Comparison of ENCODE assay signal across 13 cellular contexts in genomic region chr3:122025296-122025695, GRCh38. TPM values are rescaled to one million over a fixed set of nuclear protein-coding genes. Genes with fewer than 3 reads are reported as not detected.
A peak's percentile ranks its signal among the peaks of the same experiment; 100 is the strongest.
DNase-seq lines count a peak whose midpoint lies in the region; ATAC-seq, FAIRE-seq and TF ChIP-seq lines count a peak whose summit lies in the region.
"Had no signal": no experiment of that assay in that cellular context is flagged by ENCODE, and none has a peak within 500 bp of the region (broad histone marks: within the 10 kb centered on the region; RNA-seq: fewer than 3 reads in every experiment).

No MANE protein-coding gene starts in this region.

- intact Hi-C loops in GM12878 (cut with micrococcal nuclease; ENCODE audit: unreplicated experiment) = loop anchor here (2.0 kb wide), 1 partner anchor 30 kb away; the partner anchor contains the start of gene CD86
- intact Hi-C loops in HepG2 (cut with micrococcal nuclease; ENCODE audit: unreplicated experiment) = no loop called here

- H3K9me2 ChIP-seq in GM23248 (ENCODE audit: insufficient read depth) = no peaks in the 10 kb centered on the region

- TF ChIP-seq EP300 in GM12878 (IDR thresholded peaks at IDR 0.05; ENCODE audit: borderline replicate concordance in 1 of 2, control insufficient read depth in 1 of 2, low read depth in 2 of 2, low read length in 2 of 2) = peak in 1 of 2 experiments; percentile 54; a peak in 1 of 4 replicates
- TF ChIP-seq EP300 in HepG2 (IDR thresholded peaks at IDR 0.05; ENCODE audit: low read depth in 2 of 2, low read length in 2 of 2) = no peak
- no peak for TF ChIP-seq EP300 in HepG2 (CRISPR knock-in tag; IDR thresholded peaks at IDR 0.05; ENCODE audit: borderline replicate concordance)

- no peaks in the 10 kb centered on the region for H3K27me3 ChIP-seq in GM12878 (replicated peaks in 1 of 2; ENCODE audit: control insufficient read depth in 2 of 2, insufficient read depth in 2 of 2, low read length in 1 of 2)
- peaks cover 22% of the 10 kb centered on the region for H3K27me3 ChIP-seq in GM23248 (replicated peaks; ENCODE audit: insufficient read depth)
- no peaks in the 10 kb centered on the region; a peak in 1 of 5 replicates for H3K27me3 ChIP-seq in HepG2 (ENCODE audit: control insufficient read depth in 1 of 2, insufficient read depth in 2 of 2, low read length in 2 of 2)

- no peaks in the 10 kb centered on the region for H3K4me1 Mint-ChIP-seq in immature natural killer cell

- in situ Hi-C loops in GM12878 (cut with MboI) = no loop called here
- in situ Hi-C loops in GM23248 (cut with MboI) = no loop called here
- in situ Hi-C loops in HepG2 (cut with HindIII; ENCODE audit: extremely low pct_ligation_motif_present, low pct_unique_long_range_greater_than_20kb) = no loop called here

- peaks cover 22% of the 10 kb centered on the region for H3K79me2 ChIP-seq in GM12878 (ENCODE audit: control insufficient read depth, insufficient read depth, low read length)
- H3K79me2 ChIP-seq in GM23248 (ENCODE audit: insufficient read depth) = no peaks in the 10 kb centered on the region
- no peaks in the 10 kb centered on the region for H3K79me2 ChIP-seq in HepG2 (ENCODE audit: insufficient read depth, low read length)

- H3K4me2 ChIP-seq in GM12878 (ENCODE audit: control insufficient read depth, insufficient read depth) = peak overlapping the region; percentile 9
- H3K4me2 ChIP-seq in GM23248 (ENCODE audit: unreplicated experiment) = no peak overlapping the region
- no peak overlapping the region for H3K4me2 ChIP-seq in HepG2 (ENCODE audit: low read depth, low read length)

- no peak overlapping the region for H3K9ac ChIP-seq in GM12878 (ENCODE audit: control insufficient read depth, insufficient read depth, low read length)
- H3K9ac ChIP-seq in GM23248 = no peak overlapping the region
- H3K9ac ChIP-seq in HepG2 (ENCODE audit: insufficient read depth, low read depth, low read length) = no peak overlapping the region

- CTCF ChIA-PET in GM12878 (lab: Yijun Ruan, JAX) = interaction anchor here (0.6 to 3.1 kb wide), 27 partner anchors 9 to 274 kb away, joined by 3 to 16 read pairs (median 5); partner anchors contain the start of gene CD86
- CTCF ChIA-PET in HepG2 (lab: Yijun Ruan, JAX; ENCODE audit: low intra/inter-chr PET ratio, low total read pairs) = no interaction called here

- peak; percentile 92 for DNase-seq in GM12878 (ENCODE audit: low read depth, low spot score)
- no peak for DNase-seq in GM23248
- DNase-seq in HepG2 (ENCODE audit: low spot score) = no peak
- no peak for DNase-seq in NCI-H524 (lab: John Stamatoyannopoulos, UW)
- no peak for DNase-seq in immature natural killer cell
- DNase-seq: amygdala, NCI-H1436 had no signal

- H3K27me3 Mint-ChIP-seq in immature natural killer cell (ENCODE audit: low read depth in 3 of 3) = peaks cover 2 to 6% (median 2%) of the 10 kb centered on the region in 3 donors

- POLR2A ChIA-PET in GM12878 (lab: Charles Lee) = interaction anchor here (0.5 to 8.9 kb wide), 14 partner anchors 9 to 478 kb away, joined by 3 to 120 read pairs (median 6); no protein-coding TSS in a partner anchor
- POLR2A ChIA-PET in HepG2 (lab: Yijun Ruan, JAX) = no interaction called here

- peak; percentile 89 for ATAC-seq in GM18861 (IDR thresholded peaks at IDR 0.05; ENCODE audit: unreplicated experiment)
- ATAC-seq in GM21526 (IDR thresholded peaks at IDR 0.05; ENCODE audit: low FRiP score, unreplicated experiment) = peak; percentile 85
- peak; percentile 69 for ATAC-seq in HG03139 (IDR thresholded peaks at IDR 0.05; ENCODE audit: unreplicated experiment)
- ATAC-seq in GM12878 = peak; percentile 89
- no peak for ATAC-seq in HepG2
- ATAC-seq: HCT116 had no signal

- H3K4me3 Mint-ChIP-seq in immature natural killer cell = no peak overlapping the region

- no peak overlapping the region for H3K27ac Mint-ChIP-seq in immature natural killer cell

- H3K36me3 ChIP-seq in GM12878 (ENCODE audit: control insufficient read depth in 2 of 2, insufficient read depth in 2 of 2, low read length in 1 of 2) (0 out of 4 replicates have a peak, but pooled peaks cover 0 to 2% of the 10 kb centered on the region in 2 experiments), GM23248 (ENCODE audit: low read depth) (no peaks in the 10 kb centered on the region), HepG2 (replicated peaks in 1 of 2; ENCODE audit: control insufficient read depth in 1 of 2, insufficient read depth in 2 of 2, low read length in 2 of 2) (no peaks in the 10 kb centered on the region)
- H3K36me3 ChIP-seq: thoracic aorta had no signal

- FAIRE-seq in GM12878 (lab: Jason Lieb, UNC) (peak; percentile 93), HepG2 (lab: Jason Lieb, UNC) (no peak)
- FAIRE-seq: islet of Langerhans had no signal

- TF ChIP-seq POLR2A in GM12878 (IDR thresholded peaks at IDR 0.05; ENCODE audit: low read depth, low read length) = no peak
- no peak for TF ChIP-seq POLR2A in HepG2 (IDR thresholded peaks at IDR 0.05; ENCODE audit: insufficient read depth in 1 of 2, low read depth in 2 of 2, low read length in 2 of 2)

- H4K20me1 ChIP-seq in GM12878 (ENCODE audit: control insufficient read depth, insufficient read depth) (no peaks in the 10 kb centered on the region), GM23248 (ENCODE audit: insufficient read depth) (no peaks in the 10 kb centered on the region), HepG2 (ENCODE audit: insufficient read depth, low read length) (no peaks in the 10 kb centered on the region)

- TF ChIP-seq CTCF in GM12878 (IDR thresholded peaks at IDR 0.05 in 2 of 3, conservative IDR thresholded peaks at IDR 0.05 in 1 of 3; ENCODE audit: control insufficient read depth in 2 of 3, extremely low read depth in 1 of 3, insufficient read depth in 1 of 3, low read depth in 3 of 3, low read length in 3 of 3) (no peak), HepG2 (CRISPR knock-in tag; IDR thresholded peaks at IDR 0.05) (no peak)

- RAD21 ChIA-PET in GM12878 (lab: Charles Lee; ENCODE audit: unreplicated experiment) = interaction anchor here (0.7 to 9.8 kb wide), 30 partner anchors 9 to 282 kb away, joined by 3 to 180 read pairs (median 6); partner anchors contain the start of gene CD86

- no TSS peak for BruUV-seq in GM12878 (replicated peaks; lab: Mats Ljungman, UMichigan)
- no TSS peak for BruUV-seq in HepG2 (replicated peaks; lab: Mats Ljungman, UMichigan)

- H3K4me3 ChIP-seq in GM12878 = peak overlapping the region; percentile 50
- no peak overlapping the region for H3K4me3 ChIP-seq in GM23248
- no peak overlapping the region for H3K4me3 ChIP-seq in HepG2 (replicated peaks in 1 of 3; ENCODE audit: insufficient read depth in 1 of 3, low read depth in 2 of 3, low read length in 3 of 3)
- H3K4me3 ChIP-seq: thoracic aorta had no signal

- H3K4me1 ChIP-seq in GM12878 (ENCODE audit: control insufficient read depth, insufficient read depth, low read length) = peaks cover 41% of the 10 kb centered on the region
- no peaks in the 10 kb centered on the region for H3K4me1 ChIP-seq in GM23248 (ENCODE audit: insufficient read depth)
- no peaks in the 10 kb centered on the region for H3K4me1 ChIP-seq in HepG2 (ENCODE audit: insufficient read depth, low read length)

- no peak for TF ChIP-seq RAD21 in GM12878 (IDR thresholded peaks at IDR 0.05; ENCODE audit: insufficient read depth, low read depth, low read length)
- TF ChIP-seq RAD21 in HepG2 (CRISPR knock-in tag; IDR thresholded peaks at IDR 0.05) = no peak

- no peaks in the 10 kb centered on the region for H3F3A ChIP-seq in GM23248 (ENCODE audit: insufficient read depth)

- H3K27ac ChIP-seq in GM12878 (ENCODE audit: control insufficient read depth, insufficient read depth) (peak overlapping the region; percentile 38; the same call in 1 of the 2 replicates), GM23248 (no peak overlapping the region), HepG2 (ENCODE audit: extremely low read length, insufficient read depth, low read length) (no peak overlapping the region)
- H3K27ac ChIP-seq: thoracic aorta had no signal

- H3K9me3 Mint-ChIP-seq in immature natural killer cell = no peaks in the 10 kb centered on the region

- H3K9me3 ChIP-seq in GM12878 (replicated peaks; ENCODE audit: control insufficient read depth, insufficient read depth, low read length) (peaks cover 8% of the 10 kb centered on the region; the same call in 2 of the 3 replicates), GM23248 (ENCODE audit: low read depth) (no peaks in the 10 kb centered on the region), HepG2 (ENCODE audit: low read length) (no peaks in the 10 kb centered on the region)
- H3K9me3 ChIP-seq: thoracic aorta had no signal

- SMC1A ChIA-PET in GM12878 (lab: Charles Lee; ENCODE audit: uncharacterized antibody, unreplicated experiment) = interaction anchor here (0.6 to 9.3 kb wide), 26 partner anchors 8 to 274 kb away, joined by 3 to 454 read pairs (median 5); partner anchors contain the start of gene CD86

- no peak overlapping the region for H2AFZ ChIP-seq in GM12878 (ENCODE audit: control insufficient read depth, low read depth, low read length)
- H2AFZ ChIP-seq in GM23248 = no peak overlapping the region
- no peak overlapping the region for H2AFZ ChIP-seq in HepG2 (ENCODE audit: low read length)

- H3K36me3 Mint-ChIP-seq in immature natural killer cell = no peaks in the 10 kb centered on the region

RNA-seq across cellular contexts. Expression of gene ILDR1, which starts 3.2 kb away (rescaled TPM):
- total RNA-seq in GM12878 (2013; cell fraction: nucleolus; rRNA removed) = 20.8 and 24.7 TPM in 2 replicates
- total RNA-seq in GM12878 (2014; rRNA removed) (8.4 and 9.7 TPM in 2 replicates), GM12878 (2014; rRNA removed; fragmentation: Illumina TruSeq; extraction: Trizol) (5.1 and 5.3 TPM in 2 replicates), GM12878 (2021) (7.4 and 7.8 TPM in 2 replicates), HepG2 (2016; rRNA removed; fragmentation: Illumina TruSeq; extraction: Trizol) (not detected in 2 replicates)
- polyA plus RNA-seq in GM12878 (2011; ENCODE audit: low read depth) = 2.3 TPM
- polyA plus RNA-seq in GM12878 (2011; rRNA removed) (12.0 and 12.4 TPM in 2 replicates), GM12878 (2014; fragmentation: Illumina TruSeq; extraction: Trizol) (5.6 and 6.2 TPM in 2 replicates), GM12878 (2014; fragmentation: Nextera tagmentation; extraction: Ambion mirVana) (1 to 10 TPM; 1.3 to 1.8 TPM), GM12878 (2014; rRNA removed) (7.9 and 8.2 TPM in 2 replicates), GM12878 (2016; fragmentation: Nextera tagmentation; extraction: Ambion mirVana) (1 to 10 TPM; 6.6 to 7.5 TPM), GM23248 (2016; fragmentation: Nextera tagmentation; extraction: Ambion mirVana) (not detected in 2 replicates), HepG2 (2011; rRNA removed) (not detected in 2 replicates), immature natural killer cell (not detected)
- 15.0 and 17.7 TPM in 2 replicates for polyA plus RNA-seq in GM12878 (2011; cell fraction: cytosol; rRNA removed)
- polyA plus RNA-seq in GM12878 (2011; cell fraction: nucleus; rRNA removed) = 12.5 and 16.8 TPM in 2 replicates
- 4.5 and 7.5 TPM in 2 replicates for polyA plus RNA-seq in GM12878 (2012)
- polyA minus RNA-seq in GM12878 (2011; rRNA and poly(A)+ RNA removed) = 45.2 and 60.4 TPM in 2 replicates
- polyA minus RNA-seq in GM12878 (2011; cell fraction: cytosol; rRNA and poly(A)+ RNA removed) = 9.6 and 15.1 TPM in 2 replicates
- polyA minus RNA-seq in GM12878 (2011; cell fraction: nucleus; rRNA and poly(A)+ RNA removed) = 20.7 and 37.2 TPM in 2 replicates
- total RNA-seq in GM23248 (2014; rRNA removed; shearing (Covaris generic)) = not detected in 2 replicates
- not detected in 2 replicates for total RNA-seq in HepG2 (2016; cell fraction: cytosol; rRNA removed; fragmentation: Illumina TruSeq; extraction: Trizol; ENCODE audit: low read depth)
- total RNA-seq in HepG2 (2016; cell fraction: insoluble cytoplasmic fraction; rRNA removed; fragmentation: Illumina TruSeq; extraction: Trizol) = not detected in 2 replicates
- total RNA-seq in HepG2 (2016; cell fraction: membrane; rRNA removed; fragmentation: Illumina TruSeq; extraction: Trizol) = not detected in 2 replicates
- total RNA-seq in HepG2 (2016; cell fraction: nucleus; rRNA removed; fragmentation: Illumina TruSeq; extraction: Trizol) = not detected in 2 replicates
- polyA plus RNA-seq in HepG2 (2011; cell fraction: cytosol; rRNA removed) = not detected in 2 replicates
- polyA plus RNA-seq in HepG2 (2011; cell fraction: nucleus; rRNA removed) = not detected in 2 replicates
- polyA plus RNA-seq in HepG2 (2012) = 0.09 TPM in 1 of 2 replicates, not detected in the other
- polyA plus RNA-seq in HepG2 (2016; cell fraction: cytosol; fragmentation: Illumina TruSeq; extraction: Trizol; ENCODE audit: low read depth) = not detected in 2 replicates
- polyA plus RNA-seq in HepG2 (2016; cell fraction: insoluble cytoplasmic fraction; fragmentation: Illumina TruSeq; extraction: Trizol; ENCODE audit: low read depth) = not detected in 2 replicates
- polyA plus RNA-seq in HepG2 (2016; cell fraction: membrane; fragmentation: Illumina TruSeq; extraction: Trizol; ENCODE audit: low read depth) = not detected in 2 replicates
- polyA plus RNA-seq in HepG2 (2016; cell fraction: nucleus; fragmentation: Illumina TruSeq; extraction: Trizol; ENCODE audit: insufficient read depth, low read depth) = not detected in 2 replicates
- polyA minus RNA-seq in HepG2 (2011; rRNA and poly(A)+ RNA removed; ENCODE audit: low replicate concordance) = not detected in 2 replicates
- not detected in 2 replicates for polyA minus RNA-seq in HepG2 (2011; cell fraction: cytosol; rRNA and poly(A)+ RNA removed)
- not detected in 2 replicates for polyA minus RNA-seq in HepG2 (2011; cell fraction: nucleus; rRNA and poly(A)+ RNA removed)
- total RNA-seq: thoracic aorta had no signal

RNA-seq across cellular contexts. Expression of gene CD86, which starts 29.9 kb away (rescaled TPM):
- total RNA-seq in GM12878 (2013; cell fraction: nucleolus; rRNA removed) = 126 and 130 TPM in 2 replicates
- total RNA-seq in GM12878 (2014; rRNA removed) (40.9 and 50.5 TPM in 2 replicates), GM12878 (2014; rRNA removed; fragmentation: Illumina TruSeq; extraction: Trizol) (57.6 and 58.8 TPM in 2 replicates), GM12878 (2021) (41.9 and 49.8 TPM in 2 replicates), HepG2 (2016; rRNA removed; fragmentation: Illumina TruSeq; extraction: Trizol) (not detected in 2 replicates)
- 18.9 TPM for polyA plus RNA-seq in GM12878 (2011; ENCODE audit: low read depth)
- polyA plus RNA-seq in GM12878 (2011; rRNA removed) (100 and 126 TPM in 2 replicates), GM12878 (2014; fragmentation: Illumina TruSeq; extraction: Trizol) (75.1 and 112 TPM in 2 replicates), GM12878 (2014; fragmentation: Nextera tagmentation; extraction: Ambion mirVana) (10 to 100 TPM; 68.0 to 79.5 TPM), GM12878 (2014; rRNA removed) (40.6 and 50.0 TPM in 2 replicates), GM12878 (2016; fragmentation: Nextera tagmentation; extraction: Ambion mirVana) (10 to 100 TPM; 48.5 to 53.5 TPM), GM23248 (2016; fragmentation: Nextera tagmentation; extraction: Ambion mirVana) (not detected in 2 replicates), HepG2 (2011; rRNA removed) (not detected in 2 replicates), immature natural killer cell (1 to 10 TPM; 1.1 to 7.4 (median 6.2) TPM)
- 49.2 and 59.8 TPM in 2 replicates for polyA plus RNA-seq in GM12878 (2011; cell fraction: cytosol; rRNA removed)
- 32.9 and 37.0 TPM in 2 replicates for polyA plus RNA-seq in GM12878 (2011; cell fraction: nucleus; rRNA removed)
- 18.5 and 26.0 TPM in 2 replicates for polyA plus RNA-seq in GM12878 (2012)
- 63.2 and 76.4 TPM in 2 replicates for polyA minus RNA-seq in GM12878 (2011; rRNA and poly(A)+ RNA removed)
- polyA minus RNA-seq in GM12878 (2011; cell fraction: cytosol; rRNA and poly(A)+ RNA removed) = 14.0 and 20.2 TPM in 2 replicates
- polyA minus RNA-seq in GM12878 (2011; cell fraction: nucleus; rRNA and poly(A)+ RNA removed) = 45.3 and 52.9 TPM in 2 replicates
- not detected in 2 replicates for total RNA-seq in GM23248 (2014; rRNA removed; shearing (Covaris generic))
- total RNA-seq in HepG2 (2016; cell fraction: cytosol; rRNA removed; fragmentation: Illumina TruSeq; extraction: Trizol; ENCODE audit: low read depth) = not detected in 2 replicates
- total RNA-seq in HepG2 (2016; cell fraction: insoluble cytoplasmic fraction; rRNA removed; fragmentation: Illumina TruSeq; extraction: Trizol) = not detected in 2 replicates
- not detected in 2 replicates for total RNA-seq in HepG2 (2016; cell fraction: membrane; rRNA removed; fragmentation: Illumina TruSeq; extraction: Trizol)
- not detected in 2 replicates for total RNA-seq in HepG2 (2016; cell fraction: nucleus; rRNA removed; fragmentation: Illumina TruSeq; extraction: Trizol)
- polyA plus RNA-seq in HepG2 (2011; cell fraction: cytosol; rRNA removed) = not detected in 2 replicates
- polyA plus RNA-seq in HepG2 (2011; cell fraction: nucleus; rRNA removed) = not detected in 2 replicates
- polyA plus RNA-seq in HepG2 (2012) = not detected in 2 replicates
- not detected in 2 replicates for polyA plus RNA-seq in HepG2 (2016; cell fraction: cytosol; fragmentation: Illumina TruSeq; extraction: Trizol; ENCODE audit: low read depth)
- not detected in 2 replicates for polyA plus RNA-seq in HepG2 (2016; cell fraction: insoluble cytoplasmic fraction; fragmentation: Illumina TruSeq; extraction: Trizol; ENCODE audit: low read depth)
- not detected in 2 replicates for polyA plus RNA-seq in HepG2 (2016; cell fraction: membrane; fragmentation: Illumina TruSeq; extraction: Trizol; ENCODE audit: low read depth)
- not detected in 2 replicates for polyA plus RNA-seq in HepG2 (2016; cell fraction: nucleus; fragmentation: Illumina TruSeq; extraction: Trizol; ENCODE audit: insufficient read depth, low read depth)
- polyA minus RNA-seq in HepG2 (2011; rRNA and poly(A)+ RNA removed; ENCODE audit: low replicate concordance) = not detected in 2 replicates
- not detected in 2 replicates for polyA minus RNA-seq in HepG2 (2011; cell fraction: cytosol; rRNA and poly(A)+ RNA removed)
- polyA minus RNA-seq in HepG2 (2011; cell fraction: nucleus; rRNA and poly(A)+ RNA removed) = not detected in 2 replicates
